Comparison of ENCODE assay signal across 20 cellular contexts in genomic region chr22:22348815-22349454, GRCh38.
"Had no signal": no experiment of that assay in that cellular context is flagged by ENCODE, and none has a peak within 500 bp of the region (broad histone marks: within the 10 kb centered on the region; RNA-seq: fewer than 3 reads in every experiment).

No MANE protein-coding gene starts in this region.

- H3K9ac ChIP-seq: SK-N-SH had no signal

- H3K27ac ChIP-seq: Peyer's patch, RWPE1, SJCRH30, VCaP had no signal

- DNase-seq: activated CD4-positive, CD25-positive, alpha-beta regulatory T cell; activated CD8-positive, alpha-beta memory T cell treated with anti-CD3 and anti-CD28 coated beads, Interleukin-2, amount 50 U/mL, for 48 hours; activated CD8-positive, alpha-beta T cell treated with anti-CD3 and anti-CD28 coated beads for 36 hours; activated effector memory CD4-positive, alpha-beta T cell treated with anti-CD3 and anti-CD28 coated beads, Interleukin-2, amount 50 U/mL, for 16 hours; activated naive CD4-positive, alpha-beta T cell treated with Interleukin-2 at 50 U/mL for 16 hours; activated naive CD8-positive, alpha-beta T cell treated with anti-CD3 and anti-CD28 coated beads, Interleukin-2, amount 50 U/mL, for 24 hours; activated T-cell treated with anti-CD3 and anti-CD28 coated beads, Interleukin-2, amount 50 U/mL, for 24 hours; amniotic stem cell; NCI-H1105; NCI-H1694 treated with DMSO at 0.1 percent for 48 hours; NCI-H2029 treated with DMSO at 0.1 percent for 48 hours; NCI-H345; NCI-H510A; Peyer's patch; Right ventricle myocardium superior; SK-N-SH; T-helper 1 cell had no signal

- ATAC-seq: activated naive CD8-positive, alpha-beta T cell treated with anti-CD3 and anti-CD28 coated beads, Interleukin-2, amount 50 U/mL, for 24 hours had no signal

- H3K9me3 ChIP-seq: Peyer's patch, SJCRH30, SK-N-SH had no signal

- H3K27me3 ChIP-seq: Peyer's patch had no signal

- H3K4me2 ChIP-seq: SK-N-SH had no signal

- H3K4me1 ChIP-seq: SJCRH30 had no signal

- H3K4me3 ChIP-seq: Peyer's patch, SJCRH30 had no signal

- H3K36me3 ChIP-seq: Peyer's patch, SJCRH30 had no signal
